Comparison of ENCODE assay signal across 7 cellular contexts in the genomic region with DNA sequence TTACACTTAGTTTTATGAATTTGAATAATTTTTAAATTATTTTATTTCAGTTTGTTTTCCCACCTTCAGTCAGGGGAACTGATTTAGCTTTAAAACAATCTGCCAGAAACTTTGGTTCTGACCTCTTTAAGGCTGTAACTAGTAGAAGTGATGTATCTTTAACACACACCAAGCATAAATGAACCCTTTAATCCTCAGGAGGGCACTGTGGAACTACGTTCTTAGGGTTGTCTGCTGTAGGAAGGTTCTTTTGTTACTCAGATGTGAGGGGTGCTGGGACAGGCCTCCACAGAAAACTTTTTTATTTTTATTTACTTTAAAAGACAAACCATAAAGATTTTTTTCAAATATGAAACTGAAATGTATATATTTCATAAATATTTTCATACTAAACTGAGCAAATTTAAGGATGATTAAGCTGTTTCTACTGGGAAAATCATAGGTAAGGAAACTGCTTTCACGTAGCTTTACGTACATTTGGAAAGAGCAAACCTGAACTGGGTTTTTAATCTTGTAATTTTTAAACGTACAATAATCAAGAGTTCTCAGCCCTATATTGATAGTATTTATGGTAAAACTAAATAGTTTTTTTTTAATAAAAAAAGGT. TPM values are rescaled to one million over a fixed set of nuclear protein-coding genes. Genes with fewer than 3 reads are reported as not detected.
DNase-seq lines count a peak whose midpoint lies in the region; ATAC-seq and TF ChIP-seq lines count a peak whose summit lies in the region.

No MANE protein-coding gene starts in this region.

- DNase-seq in GM12865 (ENCODE audit: low read depth) = peak; percentile 71
- DNase-seq in NCI-H82 treated with DMSO at 0.1 percent for 48 hours (lab: John Stamatoyannopoulos, UW; ENCODE audit: unreplicated experiment) = peak; percentile 42
- DNase-seq in chondrocyte (ENCODE audit: low spot score) = no peak
- no peak for DNase-seq in lung (ENCODE audit: low spot score)

- H3K4me1 ChIP-seq in lung (ENCODE audit: control insufficient read depth in 2 of 2, insufficient read depth in 2 of 2, low read length in 2 of 2) = no peaks in the 10 kb centered on the region

- H3K36me3 Mint-ChIP-seq in chondrocyte (ENCODE audit: low read depth) = peaks cover 7% of the 10 kb centered on the region

- 47 to 49% methylated on average over 4 of the region's 4 CpGs for WGBS in lung, 2 donors

- peaks cover 0 to 16% of the 10 kb centered on the region in 2 donors for H3K36me3 ChIP-seq in lung (ENCODE audit: control insufficient read depth in 2 of 2, insufficient read depth in 2 of 2, low read length in 2 of 2)

- H3K4me3 Mint-ChIP-seq in chondrocyte (ENCODE audit: unreplicated experiment) = no peak overlapping the region

- H3K27me3 ChIP-seq in lung (ENCODE audit: control insufficient read depth, insufficient read depth) = no peaks in the 10 kb centered on the region

- no peak overlapping the region for H3K27ac Mint-ChIP-seq in chondrocyte (ENCODE audit: unreplicated experiment)

- peaks cover 41% of the 10 kb centered on the region for H3K4me1 Mint-ChIP-seq in chondrocyte (ENCODE audit: low read depth)

- peak; percentile 35 for TF ChIP-seq CTCF in GM12865 (IDR thresholded peaks at IDR 0.05; ENCODE audit: insufficient read depth, low read depth, low read length, missing control alignments)
- peak; percentile 89 for TF ChIP-seq CTCF in chondrocyte (IDR thresholded peaks at IDR 0.05)
- TF ChIP-seq CTCF in lung (IDR thresholded peaks at IDR 0.05; ENCODE audit: control extremely low read depth, extremely low read depth) = peak; percentile 23

- H3K4me3 ChIP-seq in GM12865 (ENCODE audit: low read depth, low read length) (no peak overlapping the region), lung (no peak overlapping the region)

- no peaks in the 10 kb centered on the region for H3K9me3 Mint-ChIP-seq in chondrocyte (ENCODE audit: low read depth)

- H3K27me3 Mint-ChIP-seq in chondrocyte (ENCODE audit: low read depth) = no peaks in the 10 kb centered on the region

- ATAC-seq in HG03378 (IDR thresholded peaks at IDR 0.05; ENCODE audit: unreplicated experiment) (peak; percentile 63), lung (ENCODE audit: insufficient read depth, low FRiP score) (no peak), GM18873 (IDR thresholded peaks at IDR 0.05; ENCODE audit: low FRiP score, unreplicated experiment) (no peak), GM21737 (IDR thresholded peaks at IDR 0.05; ENCODE audit: unreplicated experiment) (no peak)

- no peak overlapping the region for H3K27ac ChIP-seq in lung (ENCODE audit: low read depth in 1 of 2, low read length in 1 of 2)

- peaks cover 0 to 4% of the 10 kb centered on the region in 2 donors for H3K9me3 ChIP-seq in lung (ENCODE audit: control insufficient read depth in 2 of 2, insufficient read depth in 1 of 2, low read length in 1 of 2)

RNA-seq across cellular contexts. Expression of gene KLF4, which starts 5.3 kb away (rescaled TPM):
- total RNA-seq in chondrocyte (22.3 to 36.0 TPM (median 35.1 TPM) in 3 replicates), lung (10 to 100 TPM; 61.0 to 80.7 TPM)
- 10 to 100 TPM; 23.3 to 75.0 TPM for polyA plus RNA-seq in lung

Comparison
In these comparisons a context has a peak if more than half of its experiments do, and no peak if none do; other contexts are left out.
1. DNase-seq: peak in GM12865 (single experiment) and NCI-H82 treated with DMSO at 0.1 percent for 48 hours (single experiment); none in chondrocyte (single experiment) and lung (single experiment).
2. CTCF ChIP-seq: peak in every context shown above with its lines; median percentile 89 in chondrocyte; 35 in GM12865; 23 in lung.